Comparison of ENCODE assay signal across 1 cellular context in genomic region chr16:66711581-66711980, GRCh38.
TF ChIP-seq lines count a peak whose summit lies in the region.

No MANE protein-coding gene starts in this region.

TF ChIP-seq in HepG2, 621 proteins besides CTCF, POLR2A, EP300 and RAD21 (continued from another document):
- TF ChIP-seq ZNF414 (CRISPR knock-in tag; IDR thresholded peaks at IDR 0.05): no peak
